Comparison of ENCODE assay signal across 20 cellular contexts in genomic region chr15:80475572-80475971, GRCh38.
A peak's percentile ranks its signal among the peaks of the same experiment; 100 is the strongest.
DNase-seq lines count a peak whose midpoint lies in the region; TF ChIP-seq lines count a peak whose summit lies in the region.
"Had no signal": no experiment of that assay in that cellular context is flagged by ENCODE, and none has a peak within 500 bp of the region (broad histone marks: within the 10 kb centered on the region; RNA-seq: fewer than 3 reads in every experiment).

No MANE protein-coding gene starts in this region.

- H3K27me3 Mint-ChIP-seq in osteocyte (ENCODE audit: unreplicated experiment), result no peaks in the 10 kb centered on the region

- TF ChIP-seq CTCF in LNCAP (IDR thresholded peaks at IDR 0.05) (peak; percentile 42; the same call in 1 of the 2 replicates), choroid plexus epithelial cell (conservative IDR thresholded peaks at IDR 0.05; ENCODE audit: low read depth, low read length) (peak; percentile 40), osteocyte (IDR thresholded peaks at IDR 0.05) (peak; percentile 40)

- H3K9me3 Mint-ChIP-seq in osteocyte (ENCODE audit: unreplicated experiment), result peaks cover 4% of the 10 kb centered on the region

- peaks cover 48% of the 10 kb centered on the region for H3K4me1 Mint-ChIP-seq in osteocyte (ENCODE audit: unreplicated experiment)
- H3K4me1 Mint-ChIP-seq: activated CD4-positive, alpha-beta T cell treated with anti-CD3 and anti-CD28 coated beads, Interleukin-2, amount 10 ng/mL, durations not matched to agents 24 days and 14 days; memory B cell had no signal

- H3K36me3 Mint-ChIP-seq in osteocyte (ENCODE audit: unreplicated experiment), result peaks cover 77% of the 10 kb centered on the region
- H3K36me3 Mint-ChIP-seq: memory B cell had no signal

- peak; percentile 8 for DNase-seq in ELR (ENCODE audit: low read depth)
- DNase-seq in choroid plexus epithelial cell (ENCODE audit: low read depth), result no peak
- DNase-seq in osteocyte (ENCODE audit: extremely low spot score, unreplicated experiment), result no peak
- no peak for DNase-seq in NCI-H1930 (lab: John Stamatoyannopoulos, UW)
- DNase-seq in activated effector memory CD4-positive, alpha-beta T cell treated with anti-CD3 and anti-CD28 coated beads, Interleukin-2, amount 50 U/mL, for 16 hours, result no peak
- DNase-seq in activated CD4-positive, CD25-positive, alpha-beta regulatory T cell (lab: John Stamatoyannopoulos, UW), result no peak
- DNase-seq: activated CD4-positive, alpha-beta T cell treated with anti-CD3 and anti-CD28 coated beads, Interleukin-2, amount 10 ng/mL, durations not matched to agents 24 days and 14 days; activated T-cell treated with anti-CD3 and anti-CD28 coated beads, Interleukin-2, amount 50 U/mL, for 4 hours; central memory CD4-positive, alpha-beta T cell; DMS79 treated with DMSO at 0.1 percent for 48 hours; NCI-H1048; NCI-H2171; NCI-H774; right cardiac atrium; Right ventricle myocardium superior; stimulated activated CD4-positive, alpha-beta T cell treated with anti-CD3 and anti-CD28 coated beads, Interleukin-1b, Interleukin-23, amount 100 ng/mL, for 48 hours had no signal

- no peak overlapping the region for H3K27ac Mint-ChIP-seq in osteocyte (ENCODE audit: unreplicated experiment)
- H3K27ac Mint-ChIP-seq: activated CD4-positive, alpha-beta T cell treated with anti-CD3 and anti-CD28 coated beads, Interleukin-2, amount 10 ng/mL, durations not matched to agents 24 days and 14 days; GM23338; memory B cell had no signal

- no peak overlapping the region for H3K4me3 Mint-ChIP-seq in osteocyte (ENCODE audit: unreplicated experiment)
- H3K4me3 Mint-ChIP-seq: activated CD4-positive, alpha-beta T cell treated with anti-CD3 and anti-CD28 coated beads, Interleukin-2, amount 10 ng/mL, durations not matched to agents 24 days and 14 days; activated T-cell treated with anti-CD3 and anti-CD28 coated beads, Interleukin-2, amount 50 U/mL, for 4 hours; GM23338; memory B cell; nephron had no signal

- no peak overlapping the region for H3K4me3 ChIP-seq in choroid plexus epithelial cell (ENCODE audit: low read depth, low read length)
- H3K4me3 ChIP-seq: GM23338 had no signal
